ENCODE assay signal across 1 cellular context in genomic region chr4:39637572-39638357, GRCh38.
TF ChIP-seq lines count a peak whose summit lies in the region.

No MANE protein-coding gene starts in this region.

TF ChIP-seq in HepG2, 621 proteins besides CTCF, POLR2A, EP300 and RAD21 (continued from another document and continues in another):
- no peak for TF ChIP-seq NR2F2 (IDR thresholded peaks at IDR 0.05; ENCODE audit: borderline replicate concordance, low read depth)
- TF ChIP-seq ZNF710 (CRISPR knock-in tag; IDR thresholded peaks at IDR 0.05; ENCODE audit: borderline replicate concordance), result peak; percentile 56; the same call in 1 of the 2 replicates
- TF ChIP-seq ZNF550 (CRISPR knock-in tag; IDR thresholded peaks at IDR 0.05; ENCODE audit: borderline replicate concordance), result no peak
- TF ChIP-seq CEBPZ (IDR thresholded peaks at IDR 0.05; ENCODE audit: low read length), result no peak
- TF ChIP-seq, protein P1, sequence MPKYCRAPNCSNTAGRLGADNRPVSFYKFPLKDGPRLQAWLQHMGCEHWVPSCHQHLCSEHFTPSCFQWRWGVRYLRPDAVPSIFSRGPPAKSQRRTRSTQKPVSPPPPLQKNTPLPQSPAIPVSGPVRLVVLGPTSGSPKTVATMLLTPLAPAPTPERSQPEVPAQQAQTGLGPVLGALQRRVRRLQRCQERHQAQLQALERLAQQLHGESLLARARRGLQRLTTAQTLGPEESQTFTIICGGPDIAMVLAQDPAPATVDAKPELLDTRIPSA (CRISPR knock-in tag; IDR thresholded peaks at IDR 0.05; ENCODE audit: borderline replicate concordance), result no peak
- no peak for TF ChIP-seq FOSL1 (CRISPR knock-in tag; IDR thresholded peaks at IDR 0.05; ENCODE audit: borderline replicate concordance)
- TF ChIP-seq, protein P2, sequence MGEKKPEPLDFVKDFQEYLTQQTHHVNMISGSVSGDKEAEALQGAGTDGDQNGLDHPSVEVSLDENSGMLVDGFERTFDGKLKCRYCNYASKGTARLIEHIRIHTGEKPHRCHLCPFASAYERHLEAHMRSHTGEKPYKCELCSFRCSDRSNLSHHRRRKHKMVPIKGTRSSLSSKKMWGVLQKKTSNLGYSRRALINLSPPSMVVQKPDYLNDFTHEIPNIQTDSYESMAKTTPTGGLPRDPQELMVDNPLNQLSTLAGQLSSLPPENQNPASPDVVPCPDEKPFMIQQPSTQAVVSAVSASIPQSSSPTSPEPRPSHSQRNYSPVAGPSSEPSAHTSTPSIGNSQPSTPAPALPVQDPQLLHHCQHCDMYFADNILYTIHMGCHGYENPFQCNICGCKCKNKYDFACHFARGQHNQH (CRISPR knock-in tag; IDR thresholded peaks at IDR 0.05), result 0 out of 2 replicates have a peak, but pooled peaks have one; percentile 27
- TF ChIP-seq YY1 (IDR thresholded peaks at IDR 0.05; ENCODE audit: insufficient read depth, insufficient replicate concordance, low read depth, low read length), result no peak
- no peak for TF ChIP-seq YEATS2 (CRISPR knock-in tag; IDR thresholded peaks at IDR 0.05; ENCODE audit: borderline replicate concordance)
- TF ChIP-seq REST (IDR thresholded peaks at IDR 0.05; ENCODE audit: borderline replicate concordance in 1 of 2, low read depth in 1 of 2, low read length in 2 of 2), result 0 out of 4 replicates have a peak, but pooled peaks of 1 of the 2 experiments have one; percentile 12
- TF ChIP-seq ZNF589 (CRISPR knock-in tag; conservative IDR thresholded peaks at IDR 0.05), result no peak
- no peak for TF ChIP-seq ZNF180 (CRISPR knock-in tag; IDR thresholded peaks at IDR 0.05; ENCODE audit: borderline replicate concordance, low read depth)
- no peak for TF ChIP-seq CBFB (CRISPR knock-in tag; IDR thresholded peaks at IDR 0.05)
- TF ChIP-seq, protein P3, sequence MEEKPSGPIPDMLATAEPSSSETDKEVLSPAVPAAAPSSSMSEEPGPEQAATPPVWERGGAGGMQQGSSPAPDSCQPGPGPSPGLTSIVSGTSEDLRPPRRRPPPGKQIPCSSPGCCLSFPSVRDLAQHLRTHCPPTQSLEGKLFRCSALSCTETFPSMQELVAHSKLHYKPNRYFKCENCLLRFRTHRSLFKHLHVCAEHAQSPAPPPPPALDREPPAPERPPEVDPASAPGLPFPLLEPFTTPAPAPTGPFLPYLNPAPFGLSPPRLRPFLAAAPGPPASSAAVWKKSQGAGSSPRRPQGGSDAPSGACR (CRISPR knock-in tag; IDR thresholded peaks at IDR 0.05), result no peak
- TF ChIP-seq, protein P4, sequence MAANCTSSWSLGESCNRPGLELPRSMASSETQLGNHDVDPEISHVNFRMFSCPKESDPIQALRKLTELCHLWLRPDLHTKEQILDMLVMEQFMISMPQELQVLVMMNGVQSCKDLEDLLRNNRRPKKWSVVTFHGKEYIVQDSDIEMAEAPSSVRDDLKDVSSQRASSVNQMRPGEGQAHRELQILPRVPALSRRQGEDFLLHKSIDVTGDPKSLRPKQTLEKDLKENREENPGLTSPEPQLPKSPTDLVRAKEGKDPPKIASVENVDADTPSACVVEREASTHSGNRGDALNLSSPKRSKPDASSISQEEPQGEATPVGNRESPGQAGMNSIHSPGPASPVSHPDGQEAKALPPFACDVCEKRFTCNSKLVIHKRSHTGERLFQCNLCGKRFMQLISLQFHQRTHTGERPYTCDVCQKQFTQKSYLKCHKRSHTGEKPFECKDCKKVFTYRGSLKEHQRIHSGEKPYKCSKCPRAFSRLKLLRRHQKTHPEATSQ (CRISPR knock-in tag; IDR thresholded peaks at IDR 0.05; ENCODE audit: borderline replicate concordance), result 0 out of 2 replicates have a peak, but pooled peaks have one; percentile 55
- TF ChIP-seq, protein P5, sequence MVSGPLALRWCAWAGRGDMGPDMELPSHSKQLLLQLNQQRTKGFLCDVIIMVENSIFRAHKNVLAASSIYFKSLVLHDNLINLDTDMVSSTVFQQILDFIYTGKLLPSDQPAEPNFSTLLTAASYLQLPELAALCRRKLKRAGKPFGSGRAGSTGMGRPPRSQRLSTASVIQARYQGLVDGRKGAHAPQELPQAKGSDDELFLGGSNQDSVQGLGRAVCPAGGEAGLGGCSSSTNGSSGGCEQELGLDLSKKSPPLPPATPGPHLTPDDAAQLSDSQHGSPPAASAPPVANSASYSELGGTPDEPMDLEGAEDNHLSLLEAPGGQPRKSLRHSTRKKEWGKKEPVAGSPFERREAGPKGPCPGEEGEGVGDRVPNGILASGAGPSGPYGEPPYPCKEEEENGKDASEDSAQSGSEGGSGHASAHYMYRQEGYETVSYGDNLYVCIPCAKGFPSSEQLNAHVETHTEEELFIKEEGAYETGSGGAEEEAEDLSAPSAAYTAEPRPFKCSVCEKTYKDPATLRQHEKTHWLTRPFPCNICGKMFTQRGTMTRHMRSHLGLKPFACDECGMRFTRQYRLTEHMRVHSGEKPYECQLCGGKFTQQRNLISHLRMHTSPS (CRISPR knock-in tag; IDR thresholded peaks at IDR 0.05; ENCODE audit: low read depth), result no peak
- TF ChIP-seq ZBTB33 (CRISPR knock-in tag; IDR thresholded peaks at IDR 0.05), result no peak
- TF ChIP-seq HNF4A (CRISPR knock-in tag; IDR thresholded peaks at IDR 0.05), result peak; percentile 18; the same call in 1 of the 2 replicates
- TF ChIP-seq POLR2AphosphoS5 (IDR thresholded peaks at IDR 0.05; ENCODE audit: low read depth, low read length), result no peak
- no peak for TF ChIP-seq MXD4 (CRISPR knock-in tag; IDR thresholded peaks at IDR 0.05)
- TF ChIP-seq U2AF2 (IDR thresholded peaks at IDR 0.05; ENCODE audit: low read depth, low read length), result no peak
- no peak for TF ChIP-seq ARNT (IDR thresholded peaks at IDR 0.05)
- TF ChIP-seq ZNF670 (CRISPR knock-in tag; IDR thresholded peaks at IDR 0.05; ENCODE audit: borderline replicate concordance), result 0 out of 2 replicates have a peak, but pooled peaks have one; percentile 19
- no peak for TF ChIP-seq ZBTB10 (CRISPR knock-in tag; IDR thresholded peaks at IDR 0.05; ENCODE audit: borderline replicate concordance)
- TF ChIP-seq TGIF2 (CRISPR knock-in tag; IDR thresholded peaks at IDR 0.05), result 0 out of 2 replicates have a peak, but pooled peaks have one; percentile 50
- no peak for TF ChIP-seq ZNF563 (CRISPR knock-in tag; IDR thresholded peaks at IDR 0.05)
- TF ChIP-seq ZNF451 (CRISPR knock-in tag; IDR thresholded peaks at IDR 0.05), result no peak
- TF ChIP-seq GMEB1 (CRISPR knock-in tag; IDR thresholded peaks at IDR 0.05; ENCODE audit: borderline replicate concordance), result no peak
- TF ChIP-seq, protein P6, sequence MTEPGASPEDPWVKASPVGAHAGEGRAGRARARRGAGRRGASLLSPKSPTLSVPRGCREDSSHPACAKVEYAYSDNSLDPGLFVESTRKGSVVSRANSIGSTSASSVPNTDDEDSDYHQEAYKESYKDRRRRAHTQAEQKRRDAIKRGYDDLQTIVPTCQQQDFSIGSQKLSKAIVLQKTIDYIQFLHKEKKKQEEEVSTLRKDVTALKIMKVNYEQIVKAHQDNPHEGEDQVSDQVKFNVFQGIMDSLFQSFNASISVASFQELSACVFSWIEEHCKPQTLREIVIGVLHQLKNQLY (CRISPR knock-in tag; IDR thresholded peaks at IDR 0.05), result no peak
